16 cellular contexts compared by ENCODE assay signal in genomic region chr10:72426982-72427381, GRCh38.
DNase-seq lines count a peak whose midpoint lies in the region; ATAC-seq and TF ChIP-seq lines count a peak whose summit lies in the region.
"Had no signal": no experiment of that assay in that cellular context is flagged by ENCODE, and none has a peak within 500 bp of the region (broad histone marks: within the 10 kb centered on the region; RNA-seq: fewer than 3 reads in every experiment).

No MANE protein-coding gene starts in this region.

- H3K4me1 ChIP-seq in endodermal cell (ENCODE audit: control insufficient read depth, insufficient read depth, low read length) (no peaks in the 10 kb centered on the region), mesendoderm (ENCODE audit: control insufficient read depth, low read depth, low read length) (peaks cover 3% of the 10 kb centered on the region), ovary (ENCODE audit: insufficient read depth) (peaks cover 8% of the 10 kb centered on the region)
- H3K4me1 ChIP-seq: transverse colon had no signal

- no peaks in the 10 kb centered on the region for H3K27me3 ChIP-seq in endodermal cell (ENCODE audit: control insufficient read depth, insufficient read depth, low read length, poor library complexity, severe bottlenecking)
- H3K27me3 ChIP-seq in mesendoderm (ENCODE audit: insufficient read depth, low read length, poor library complexity): no peaks in the 10 kb centered on the region
- H3K27me3 ChIP-seq in ovary: no peaks in the 10 kb centered on the region
- H3K27me3 ChIP-seq: hepatocyte, transverse colon had no signal

- H3K23ac ChIP-seq in mesendoderm (ENCODE audit: low read length): no peak overlapping the region

- H3K56ac ChIP-seq in mesendoderm (ENCODE audit: low read length): no peak overlapping the region

- no peak overlapping the region for H4K8ac ChIP-seq in mesendoderm (ENCODE audit: low read depth, low read length)

- peak overlapping the region; percentile 14 for H3K27ac Mint-ChIP-seq in endodermal cell
- H3K27ac Mint-ChIP-seq: naive thymus-derived CD8-positive, alpha-beta T cell; T-helper 17 cell had no signal

- H3K4me3 ChIP-seq in AG10803 (ENCODE audit: low read length) (no peak overlapping the region), endodermal cell (ENCODE audit: low read length) (peak overlapping the region; percentile 14), mesendoderm (ENCODE audit: low read length) (no peak overlapping the region), ovary (no peak overlapping the region)
- H3K4me3 ChIP-seq: hepatocyte, transverse colon had no signal

- peaks cover 12% of the 10 kb centered on the region for H3K36me3 Mint-ChIP-seq in endodermal cell (ENCODE audit: low read depth)

- H2BK15ac ChIP-seq in mesendoderm (replicated peaks; ENCODE audit: low read depth): no peak overlapping the region

- H3K36me3 ChIP-seq in endodermal cell (ENCODE audit: control insufficient read depth, insufficient read depth, low read length) (peaks cover 4% of the 10 kb centered on the region), mesendoderm (ENCODE audit: control insufficient read depth, insufficient read depth, low read length) (no peaks in the 10 kb centered on the region), ovary (no peaks in the 10 kb centered on the region)

- 49% methylated on average over 4 to 5 of the region's 5 CpGs for WGBS in endodermal cell (ENCODE audit: insufficient coverage in 1 of 2, insufficient read length in 1 of 2), 2 experiments
- no CpG with 5 or more reads among the region's 5 CpGs for WGBS in mesendoderm (ENCODE audit: extremely low coverage, insufficient coverage, low lambda C conversion rate)
- WGBS in ovary, 3 donors: 60 to 74% (median 68%) methylated on average over 5 of the region's 5 CpGs

- no peak overlapping the region for H2BK5ac ChIP-seq in mesendoderm (ENCODE audit: low read length)

- no peak overlapping the region for H4K5ac ChIP-seq in mesendoderm (ENCODE audit: low read length)

- H3K18ac ChIP-seq in mesendoderm (ENCODE audit: low read length): no peak overlapping the region

- no peaks in the 10 kb centered on the region for H3K27me3 Mint-ChIP-seq in endodermal cell (ENCODE audit: insufficient read depth)
- H3K27me3 Mint-ChIP-seq: naive thymus-derived CD8-positive, alpha-beta T cell; T-helper 17 cell had no signal

- no peaks in the 10 kb centered on the region for H3K79me1 ChIP-seq in mesendoderm (ENCODE audit: low read length)

- no peak for TF ChIP-seq POLR2A in ovary (IDR thresholded peaks at IDR 0.05)

- H3K4me2 ChIP-seq in mesendoderm (ENCODE audit: low read length): no peak overlapping the region
- H3K4me2 ChIP-seq: hepatocyte had no signal

- H3K9ac ChIP-seq in endodermal cell (ENCODE audit: extremely low read depth, low read length, poor library complexity, severe bottlenecking): no peak overlapping the region
- no peak overlapping the region for H3K9ac ChIP-seq in mesendoderm (ENCODE audit: low read length)

- TF ChIP-seq EP300 in ovary (IDR thresholded peaks at IDR 0.05): no peak

- peaks cover 2% of the 10 kb centered on the region for H3K9me3 Mint-ChIP-seq in endodermal cell

- ATAC-seq in HG02973 (IDR thresholded peaks at IDR 0.05; ENCODE audit: unreplicated experiment) (no peak), GM18517 (IDR thresholded peaks at IDR 0.05; ENCODE audit: unreplicated experiment) (no peak)
- ATAC-seq: naive thymus-derived CD8-positive, alpha-beta T cell; T-helper 17 cell had no signal

- no peak for DNase-seq in AG10803 (ENCODE audit: low read depth)
- peak; percentile 91 for DNase-seq in NCI-H2171 treated with DMSO at 0.1 percent for 48 hours (lab: John Stamatoyannopoulos, UW)
- peak; percentile 74 for DNase-seq in endodermal cell
- DNase-seq in mesendoderm: peak; percentile 75
- DNase-seq in ovary: no peak
- no peak for DNase-seq in AG08396 (ENCODE audit: low spot score)
- DNase-seq: ACHN; activated effector memory CD4-positive, alpha-beta T cell treated with anti-CD3 and anti-CD28 coated beads, Interleukin-2, amount 50 U/mL, for 16 hours; cortex of kidney; naive thymus-derived CD8-positive, alpha-beta T cell; NCI-H2029; T-helper 17 cell; transverse colon had no signal

- peaks cover 27% of the 10 kb centered on the region for H3K4me1 Mint-ChIP-seq in endodermal cell
- H3K4me1 Mint-ChIP-seq: naive thymus-derived CD8-positive, alpha-beta T cell; T-helper 17 cell had no signal

- H3K9me3 ChIP-seq in endodermal cell (ENCODE audit: control insufficient read depth, low read length) (no peaks in the 10 kb centered on the region), ovary (no peaks in the 10 kb centered on the region)
- H3K9me3 ChIP-seq: transverse colon had no signal

- H2AK5ac ChIP-seq in mesendoderm (ENCODE audit: low read length): no peak overlapping the region

- H3K4ac ChIP-seq in mesendoderm (ENCODE audit: low read depth, low read length): no peak overlapping the region

- peak overlapping the region; percentile 10 for H3K27ac ChIP-seq in endodermal cell (ENCODE audit: low read depth, low read length)
- H3K27ac ChIP-seq in mesendoderm (ENCODE audit: low read depth, low read length): no peak overlapping the region
- H3K27ac ChIP-seq in ovary: no peak overlapping the region
- H3K27ac ChIP-seq: hepatocyte, transverse colon had no signal

- no peak overlapping the region for H3K4me3 Mint-ChIP-seq in endodermal cell
- H3K4me3 Mint-ChIP-seq: naive thymus-derived CD8-positive, alpha-beta T cell; T-helper 17 cell had no signal

- intact Hi-C loops in ovary (cut with DNase I): no loop called here

- no peak overlapping the region for H2BK120ac ChIP-seq in mesendoderm (ENCODE audit: low read depth, low read length)

- 0 out of 2 replicates have a peak, but pooled peaks have one; percentile 7 for TF ChIP-seq CTCF in AG10803 (conservative IDR thresholded peaks at IDR 0.05; ENCODE audit: low read length)
- TF ChIP-seq CTCF in endodermal cell (conservative IDR thresholded peaks at IDR 0.05): peak; percentile 70
- no peak for TF ChIP-seq CTCF in ovary (IDR thresholded peaks at IDR 0.05)

- no peaks in the 10 kb centered on the region for H3K79me2 ChIP-seq in mesendoderm (ENCODE audit: control insufficient read depth, insufficient read depth, low read length)
- H3K79me2 ChIP-seq: hepatocyte had no signal

Comparison
In these comparisons a context has a peak if more than half of its experiments do, and no peak if none do; other contexts are left out.
1. DNase-seq: peak in NCI-H2171 treated with DMSO at 0.1 percent for 48 hours (single experiment), endodermal cell (single experiment) and mesendoderm (single experiment); none in AG10803 (single experiment), ovary (0 of 5) and AG08396 (single experiment).
2. CTCF ChIP-seq: peak in AG10803 (single experiment) and endodermal cell (single experiment); none in ovary (0 of 3).